2 cellular contexts compared by ENCODE assay signal in the genomic region with DNA sequence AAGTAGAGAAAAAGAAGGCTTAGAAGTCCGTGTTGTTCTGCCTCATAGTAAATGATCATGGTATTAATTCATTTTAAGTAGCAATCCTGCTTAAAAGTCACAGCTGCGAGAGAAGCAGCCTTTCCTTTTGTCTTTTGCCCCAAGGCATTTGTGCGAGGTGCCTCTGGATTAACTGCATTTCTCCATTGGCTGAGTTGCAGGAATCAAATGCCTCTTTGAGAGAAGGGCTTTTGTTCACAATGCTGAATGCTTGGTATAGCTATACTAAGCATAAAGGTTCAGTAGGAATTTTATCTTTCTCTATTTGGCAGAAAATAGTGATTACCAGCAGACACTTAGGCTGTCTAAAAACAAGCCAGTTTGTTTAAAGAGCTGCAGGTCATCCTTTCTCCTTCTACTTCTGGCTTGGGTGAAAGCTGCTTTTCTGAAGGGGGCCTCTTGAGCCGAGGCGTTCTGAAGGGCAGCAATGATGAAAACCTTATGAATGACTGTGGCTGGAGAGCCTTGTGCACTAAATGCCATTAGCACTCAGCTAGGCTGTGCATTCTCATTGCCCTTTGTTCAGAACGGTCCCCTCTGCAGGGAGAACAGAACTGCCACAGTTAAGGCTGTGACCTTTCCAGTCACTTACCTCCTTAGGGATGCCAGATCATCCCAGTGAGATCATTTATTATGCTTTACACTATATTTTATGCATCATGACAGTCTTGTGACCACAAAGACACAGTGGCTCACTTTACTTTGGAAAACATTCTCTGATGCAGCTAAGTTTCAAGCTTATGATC.
TF ChIP-seq lines count a peak whose summit lies in the region.

No MANE protein-coding gene starts in this region.

TF ChIP-seq in HepG2, 621 proteins besides CTCF, POLR2A, EP300 and RAD21 (continues in another document):
- TF ChIP-seq KMT2A (CRISPR knock-in tag; IDR thresholded peaks at IDR 0.05): 0 out of 2 replicates have a peak, but pooled peaks have one; percentile 23
- TF ChIP-seq ZHX1 (CRISPR knock-in tag; IDR thresholded peaks at IDR 0.05; ENCODE audit: low read depth): no peak
- TF ChIP-seq, protein P1, sequence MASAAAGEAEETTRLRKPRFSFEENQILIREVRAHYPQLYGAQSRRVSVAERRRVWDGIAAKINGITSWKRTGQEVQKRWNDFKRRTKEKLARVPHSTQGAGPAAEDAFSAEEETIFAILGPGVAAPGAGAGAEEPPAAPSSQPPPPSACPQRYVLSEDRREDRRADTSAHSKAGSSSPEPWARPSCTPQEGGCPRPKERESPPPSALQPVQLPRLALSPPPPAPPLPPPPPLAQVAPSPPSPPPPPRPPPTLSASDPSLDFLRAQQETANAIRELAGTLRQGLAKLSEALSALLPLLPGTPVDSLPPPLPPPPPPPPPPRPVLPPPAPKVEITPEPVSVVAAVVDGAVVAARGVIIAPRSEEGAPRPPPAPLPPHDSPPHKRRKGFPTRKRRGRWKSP (CRISPR knock-in tag; IDR thresholded peaks at IDR 0.05): no peak
- TF ChIP-seq CREM (IDR thresholded peaks at IDR 0.05): no peak
- no peak for TF ChIP-seq CREM (CRISPR knock-in tag; IDR thresholded peaks at IDR 0.05)
- 0 out of 2 replicates have a peak, but pooled peaks have one; percentile 23 for TF ChIP-seq RBAK (CRISPR knock-in tag; IDR thresholded peaks at IDR 0.05)
- TF ChIP-seq MBNL3 (CRISPR knock-in tag; conservative IDR thresholded peaks at IDR 0.05): no peak
- no peak for TF ChIP-seq ZNF282 (IDR thresholded peaks at IDR 0.05; ENCODE audit: partially characterized antibody)
- no peak for TF ChIP-seq ZNF891 (CRISPR knock-in tag; IDR thresholded peaks at IDR 0.05)
- TF ChIP-seq KLF13 (CRISPR knock-in tag; IDR thresholded peaks at IDR 0.05): no peak
- peak; percentile 32; the same call in 1 of the 2 replicates for TF ChIP-seq SALL1 (CRISPR knock-in tag; IDR thresholded peaks at IDR 0.05)
- TF ChIP-seq, protein P2, sequence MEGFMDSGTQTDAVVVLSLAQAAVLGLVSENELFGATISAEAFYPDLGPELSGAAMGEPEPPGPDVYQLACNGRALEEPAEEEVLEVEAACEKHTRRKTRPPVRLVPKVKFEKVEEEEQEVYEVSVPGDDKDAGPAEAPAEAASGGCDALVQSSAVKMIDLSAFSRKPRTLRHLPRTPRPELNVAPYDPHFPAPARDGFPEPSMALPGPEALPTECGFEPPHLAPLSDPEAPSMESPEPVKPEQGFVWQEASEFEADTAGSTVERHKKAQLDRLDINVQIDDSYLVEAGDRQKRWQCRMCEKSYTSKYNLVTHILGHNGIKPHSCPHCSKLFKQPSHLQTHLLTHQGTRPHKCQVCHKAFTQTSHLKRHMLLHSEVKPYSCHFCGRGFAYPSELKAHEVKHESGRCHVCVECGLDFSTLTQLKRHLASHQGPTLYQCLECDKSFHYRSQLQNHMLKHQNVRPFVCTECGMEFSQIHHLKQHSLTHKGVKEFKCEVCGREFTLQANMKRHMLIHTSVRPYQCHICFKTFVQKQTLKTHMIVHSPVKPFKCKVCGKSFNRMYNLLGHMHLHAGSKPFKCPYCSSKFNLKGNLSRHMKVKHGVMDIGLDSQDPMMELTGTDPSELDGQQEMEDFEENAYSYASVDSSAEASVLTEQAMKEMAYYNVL (CRISPR knock-in tag; IDR thresholded peaks at IDR 0.05; ENCODE audit: borderline replicate concordance): no peak
- TF ChIP-seq TEF (CRISPR knock-in tag; IDR thresholded peaks at IDR 0.05): no peak
- TF ChIP-seq ZNF432 (CRISPR knock-in tag; IDR thresholded peaks at IDR 0.05; ENCODE audit: borderline replicate concordance): no peak
- TF ChIP-seq POLR2G (IDR thresholded peaks at IDR 0.05; ENCODE audit: low read depth, low read length): peak; percentile 35; the same call in 1 of the 2 replicates
- no peak for TF ChIP-seq NBN (conservative IDR thresholded peaks at IDR 0.05)
- 0 out of 2 replicates have a peak, but pooled peaks have one; percentile 8 for TF ChIP-seq ZBTB33 (CRISPR knock-in tag; IDR thresholded peaks at IDR 0.05)
- TF ChIP-seq BCL6 (CRISPR knock-in tag; IDR thresholded peaks at IDR 0.05): no peak
- no peak for TF ChIP-seq ATM (IDR thresholded peaks at IDR 0.05; ENCODE audit: borderline replicate concordance)
- no peak for TF ChIP-seq CCAR2 (optimal IDR thresholded peaks at IDR 0.05; ENCODE audit: low read depth, low read length)
- TF ChIP-seq MEIS1 (CRISPR knock-in tag; IDR thresholded peaks at IDR 0.05; ENCODE audit: borderline replicate concordance): no peak
- TF ChIP-seq ZNF678 (CRISPR knock-in tag; IDR thresholded peaks at IDR 0.05): no peak
- no peak for TF ChIP-seq KLF9 (CRISPR knock-in tag; IDR thresholded peaks at IDR 0.05; ENCODE audit: low read depth)

TF ChIP-seq in SK-N-SH treated with all-trans-retinoic acid at 6 μM for 48 hours, 23 proteins besides CTCF, POLR2A, EP300 and RAD21 (continued from another document):
- TF ChIP-seq ZFP3 (CRISPR knock-in tag; IDR thresholded peaks at IDR 0.05) (no peak), TCF4 (CRISPR knock-in tag; IDR thresholded peaks at IDR 0.05; ENCODE audit: borderline replicate concordance) (no peak), ZC3H10 (CRISPR knock-in tag; IDR thresholded peaks at IDR 0.05) (no peak), CSRNP3 (CRISPR knock-in tag; IDR thresholded peaks at IDR 0.05) (no peak)
- TF ChIP-seq, protein P3, sequence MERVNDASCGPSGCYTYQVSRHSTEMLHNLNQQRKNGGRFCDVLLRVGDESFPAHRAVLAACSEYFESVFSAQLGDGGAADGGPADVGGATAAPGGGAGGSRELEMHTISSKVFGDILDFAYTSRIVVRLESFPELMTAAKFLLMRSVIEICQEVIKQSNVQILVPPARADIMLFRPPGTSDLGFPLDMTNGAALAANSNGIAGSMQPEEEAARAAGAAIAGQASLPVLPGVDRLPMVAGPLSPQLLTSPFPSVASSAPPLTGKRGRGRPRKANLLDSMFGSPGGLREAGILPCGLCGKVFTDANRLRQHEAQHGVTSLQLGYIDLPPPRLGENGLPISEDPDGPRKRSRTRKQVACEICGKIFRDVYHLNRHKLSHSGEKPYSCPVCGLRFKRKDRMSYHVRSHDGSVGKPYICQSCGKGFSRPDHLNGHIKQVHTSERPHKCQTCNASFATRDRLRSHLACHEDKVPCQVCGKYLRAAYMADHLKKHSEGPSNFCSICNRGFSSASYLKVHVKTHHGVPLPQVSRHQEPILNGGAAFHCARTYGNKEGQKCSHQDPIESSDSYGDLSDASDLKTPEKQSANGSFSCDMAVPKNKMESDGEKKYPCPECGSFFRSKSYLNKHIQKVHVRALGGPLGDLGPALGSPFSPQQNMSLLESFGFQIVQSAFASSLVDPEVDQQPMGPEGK (CRISPR knock-in tag; IDR thresholded peaks at IDR 0.05; ENCODE audit: borderline replicate concordance): no peak
